Comparison of ENCODE assay signal across 7 cellular contexts in genomic region chr2:218875692-218876246, GRCh38. TPM values are rescaled to one million over a fixed set of nuclear protein-coding genes. Genes with fewer than 3 reads are reported as not detected.
"Had no signal": no experiment of that assay in that cellular context is flagged by ENCODE, and none has a peak within 500 bp of the region (broad histone marks: within the 10 kb centered on the region; RNA-seq: fewer than 3 reads in every experiment).

No MANE protein-coding gene starts in this region.

- ATAC-seq: activated CD8-positive, alpha-beta T cell treated with anti-CD3 and anti-CD28 coated beads for 36 hours; activated T-cell treated with anti-CD3 and anti-CD28 coated beads, Interleukin-2, amount 50 U/mL, for 72 hours; activated T-helper 17 cell treated with anti-CD3 and anti-CD28 coated beads, Interleukin-2, amount 50 U/mL, for 72 hours; Panc1 had no signal

- DNase-seq: amniotic stem cell had no signal

RNA-seq across cellular contexts. Expression of gene WNT10A, which starts 4.9 kb away (rescaled TPM):
- polyA plus RNA-seq: aorta, cardiac muscle cell had no signal

RNA-seq across cellular contexts. Expression of gene WNT6, which starts 16.2 kb away (rescaled TPM):
- polyA plus RNA-seq: aorta had no signal
